Comparison of ENCODE assay signal across 9 cellular contexts in the genomic region with DNA sequence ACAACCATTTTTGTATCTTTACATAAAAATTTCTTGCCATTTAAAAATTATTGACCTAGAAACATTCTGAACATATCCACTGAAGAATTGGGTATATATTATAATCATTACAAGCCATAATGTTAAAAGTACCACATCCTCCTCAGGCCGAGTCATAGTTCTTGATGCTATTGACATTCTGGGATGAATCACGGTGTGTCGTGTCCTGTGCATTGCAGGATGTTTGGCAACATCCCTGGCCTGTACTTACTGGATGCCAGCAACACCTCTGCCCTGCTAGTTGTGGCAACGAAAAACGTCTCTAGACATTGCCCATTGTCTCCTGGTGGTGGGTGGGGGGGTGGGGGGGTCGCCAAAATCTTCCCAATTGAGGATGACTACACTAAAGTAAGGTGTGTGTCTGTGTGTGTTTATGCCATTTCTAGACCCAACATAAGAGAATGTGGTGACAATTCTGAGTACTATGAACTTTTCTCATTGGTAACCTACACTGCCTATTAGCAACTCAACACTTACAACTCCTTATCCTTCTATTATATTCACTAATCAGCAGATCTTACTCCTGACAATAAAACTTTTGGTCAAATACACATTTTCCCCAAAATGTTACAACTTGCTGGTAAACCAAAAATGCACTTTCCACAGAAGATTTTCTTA.
A peak's percentile ranks its signal among the peaks of the same experiment; 100 is the strongest.
DNase-seq lines count a peak whose midpoint lies in the region; FAIRE-seq and TF ChIP-seq lines count a peak whose summit lies in the region.
"Had no signal": no experiment of that assay in that cellular context is flagged by ENCODE, and none has a peak within 500 bp of the region (broad histone marks: within the 10 kb centered on the region; RNA-seq: fewer than 3 reads in every experiment).

No MANE protein-coding gene starts in this region.

- H2AFZ ChIP-seq in endothelial cell of umbilical vein (ENCODE audit: low read depth, low read length), result no peak overlapping the region
- H2AFZ ChIP-seq in trophoblast cell (ENCODE audit: insufficient read depth, low read length, poor library complexity), result no peak overlapping the region

- no peak for TF ChIP-seq POLR2A in endothelial cell of umbilical vein (IDR thresholded peaks at IDR 0.05; ENCODE audit: low read depth, low read length)
- TF ChIP-seq POLR2A in GM12892 (IDR thresholded peaks at IDR 0.05; ENCODE audit: low read depth, low read length), result no peak

- no peak overlapping the region for H2BK5ac ChIP-seq in trophoblast cell (ENCODE audit: low read depth, low read length, poor library complexity)

- H3K4me2 ChIP-seq in endothelial cell of umbilical vein (ENCODE audit: insufficient read depth, low read length) (no peak overlapping the region), trophoblast cell (ENCODE audit: low read length) (no peak overlapping the region)

- H4K91ac ChIP-seq in trophoblast cell (ENCODE audit: low read depth, low read length), result no peak overlapping the region

- no peak overlapping the region for H4K12ac ChIP-seq in trophoblast cell (ENCODE audit: low read depth, low read length)

- BruUV-seq in endothelial cell of umbilical vein (replicated peaks; lab: Mats Ljungman, UMichigan), result no TSS peak

- POLR2A ChIA-PET in endothelial cell of umbilical vein (lab: Charles Lee), result no interaction called here

- H3K9me1 ChIP-seq in endothelial cell of umbilical vein (replicated peaks; ENCODE audit: control insufficient read depth, extremely low read depth, insufficient read depth, low read length), result no peaks in the 10 kb centered on the region

- H2BK120ac ChIP-seq in trophoblast cell (ENCODE audit: insufficient read depth, low read length, poor library complexity), result no peak overlapping the region

- H3K79me2 ChIP-seq in endothelial cell of umbilical vein (ENCODE audit: control insufficient read depth, insufficient read depth, low read length) (peaks cover 6% of the 10 kb centered on the region), trophoblast cell (ENCODE audit: control insufficient read depth, insufficient read depth, low read length, poor library complexity) (no peaks in the 10 kb centered on the region)

- H3K27me3 ChIP-seq in endothelial cell of umbilical vein (ENCODE audit: control insufficient read depth in 2 of 2, insufficient read depth in 2 of 2, low read length in 2 of 2) (no peaks in the 10 kb centered on the region), trophoblast cell (ENCODE audit: insufficient read depth, low read length) (no peaks in the 10 kb centered on the region)

- H4K20me1 ChIP-seq in endothelial cell of umbilical vein (replicated peaks; ENCODE audit: control insufficient read depth, extremely low read depth, insufficient read depth, low read length), result no peaks in the 10 kb centered on the region

- no peak overlapping the region for H3K18ac ChIP-seq in trophoblast cell (ENCODE audit: low read length)

- WGBS in trophoblast cell (ENCODE audit: extremely low coverage, insufficient coverage, insufficient read length), result no CpG with 5 or more reads among the region's 6 CpGs

- no peaks in the 10 kb centered on the region for H3K79me1 ChIP-seq in trophoblast cell (ENCODE audit: low read length)

- H3K27ac ChIP-seq in endothelial cell of umbilical vein (ENCODE audit: insufficient read depth, low read depth, low read length) (peak overlapping the region; percentile 97), trophoblast cell (ENCODE audit: low read depth, low read length) (no peak overlapping the region)

- no peak overlapping the region for H4K8ac ChIP-seq in trophoblast cell (ENCODE audit: low read depth, low read length)

- H3K9me3 ChIP-seq in endothelial cell of umbilical vein (replicated peaks; ENCODE audit: control insufficient read depth, insufficient read depth, low read length) (no peaks in the 10 kb centered on the region), trophoblast cell (ENCODE audit: insufficient read depth, low read depth, low read length) (no peaks in the 10 kb centered on the region)

- peak; percentile 62 for FAIRE-seq in endothelial cell of umbilical vein (lab: Jason Lieb, UNC)
- FAIRE-seq in GM12892 (lab: Jason Lieb, UNC), result no peak

- no peak overlapping the region for H3K14ac ChIP-seq in trophoblast cell (ENCODE audit: low read length)

- H3K36me3 ChIP-seq in endothelial cell of umbilical vein (ENCODE audit: control insufficient read depth in 2 of 2, extremely low read depth in 1 of 2, insufficient read depth in 2 of 2, low read length in 2 of 2) (peaks cover 0 to 3% of the 10 kb centered on the region in 2 experiments), trophoblast cell (ENCODE audit: control insufficient read depth in 1 of 2, insufficient read depth in 2 of 2, low read length in 2 of 2) (no peaks in the 10 kb centered on the region)

- CTCF ChIA-PET in endothelial cell of umbilical vein (lab: Charles Lee), result no interaction called here

- H3K4me1 ChIP-seq in endothelial cell of umbilical vein (ENCODE audit: control insufficient read depth, extremely low read depth, insufficient read depth, low read length), result peaks cover 55% of the 10 kb centered on the region
- no peaks in the 10 kb centered on the region for H3K4me1 ChIP-seq in trophoblast cell (ENCODE audit: control insufficient read depth in 1 of 2, insufficient read depth in 2 of 2, low read length in 2 of 2)

- dilution Hi-C loops in endothelial cell of umbilical vein (cut with MboI; ENCODE audit: extremely low pct_ligation_motif_present, low sequenced_read_pairs), result no loop called here

- H3K23ac ChIP-seq in trophoblast cell (ENCODE audit: low read length), result no peak overlapping the region

- no peak overlapping the region for H3K4ac ChIP-seq in trophoblast cell (ENCODE audit: low read depth, low read length)

- H3K4me3 ChIP-seq in endothelial cell of umbilical vein (replicated peaks in 1 of 3; ENCODE audit: insufficient read depth in 1 of 3, low read depth in 1 of 3, low read length in 3 of 3) (no peak overlapping the region), trophoblast cell (ENCODE audit: low read depth, low read length) (no peak overlapping the region)

- TF ChIP-seq CTCF in endothelial cell of umbilical vein (IDR thresholded peaks at IDR 0.05; ENCODE audit: extremely low read depth in 1 of 2, insufficient read depth in 1 of 2, low read depth in 1 of 2, low read length in 2 of 2), result no peak

- intact Hi-C loops in endothelial cell of umbilical vein (cut with micrococcal nuclease), result no loop called here
- intact Hi-C loops in posterior cingulate gyrus (cut with DNase I), result no loop called here

- H2BK12ac ChIP-seq in trophoblast cell (ENCODE audit: low read length), result no peak overlapping the region

- peak; percentile 96 for DNase-seq in ELR (ENCODE audit: low read depth)
- peak; percentile 47 for DNase-seq in NCI-H460 (ENCODE audit: extremely low read depth, low read depth)
- peak; percentile 74 for DNase-seq in endothelial cell of umbilical vein (ENCODE audit: low read depth, low spot score)
- DNase-seq in trophoblast cell, result peak; percentile 36 to 52
- no peak for DNase-seq in COR-L47 (lab: John Stamatoyannopoulos, UW)
- no peak for DNase-seq in HUDEP-2 (lab: John Stamatoyannopoulos, UW; ENCODE audit: unreplicated experiment in 76 of 76)
- DNase-seq in GM12892 (ENCODE audit: insufficient read length), result no peak
- DNase-seq in posterior cingulate gyrus, result no peak
- DNase-seq: Kasumi-1 had no signal

- no peak overlapping the region for H2AK5ac ChIP-seq in trophoblast cell (ENCODE audit: low read length)

- peak overlapping the region; percentile 6 for H3K9ac ChIP-seq in endothelial cell of umbilical vein (replicated peaks; ENCODE audit: extremely low read depth, insufficient read depth, low read length)
- no peak overlapping the region for H3K9ac ChIP-seq in trophoblast cell (ENCODE audit: low read length)

TF ChIP-seq in endothelial cell of umbilical vein, 7 proteins besides CTCF, POLR2A, EP300 and RAD21:
- TF ChIP-seq MYC (IDR thresholded peaks at IDR 0.05; ENCODE audit: low read depth, low read length) (peak; percentile 34), FOS (IDR thresholded peaks at IDR 0.05; ENCODE audit: borderline replicate concordance, insufficient read depth, low read length) (peak; percentile 90), EZH2 (IDR thresholded peaks at IDR 0.05; ENCODE audit: borderline replicate concordance, low read depth, low read length, severe bottlenecking) (no peak), JUN (IDR thresholded peaks at IDR 0.05; ENCODE audit: borderline replicate concordance, insufficient read depth, insufficient read length, low read depth) (peak; percentile 77), GATA2 (IDR thresholded peaks at IDR 0.05; ENCODE audit: insufficient read depth, insufficient read length, low read depth, low read length) (no peak), POLR2AphosphoS5 (IDR thresholded peaks at IDR 0.05; ENCODE audit: insufficient read depth, low read depth, low read length) (peak; percentile 63)
- TF ChIP-seq, protein P1, sequence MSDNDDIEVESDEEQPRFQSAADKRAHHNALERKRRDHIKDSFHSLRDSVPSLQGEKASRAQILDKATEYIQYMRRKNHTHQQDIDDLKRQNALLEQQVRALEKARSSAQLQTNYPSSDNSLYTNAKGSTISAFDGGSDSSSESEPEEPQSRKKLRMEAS (IDR thresholded peaks at IDR 0.05; ENCODE audit: insufficient read depth, insufficient read length), result no peak

Comparison
In these comparisons a context has a peak if more than half of its experiments do, and no peak if none do; other contexts are left out.
1. DNase-seq: peak in ELR (single experiment), NCI-H460 (single experiment), endothelial cell of umbilical vein (single experiment) and trophoblast cell (2 of 2); none in COR-L47 (single experiment), HUDEP-2 (0 of 76), GM12892 (single experiment) and posterior cingulate gyrus (0 of 10).